8 cellular contexts compared by ENCODE assay signal in the genomic region with DNA sequence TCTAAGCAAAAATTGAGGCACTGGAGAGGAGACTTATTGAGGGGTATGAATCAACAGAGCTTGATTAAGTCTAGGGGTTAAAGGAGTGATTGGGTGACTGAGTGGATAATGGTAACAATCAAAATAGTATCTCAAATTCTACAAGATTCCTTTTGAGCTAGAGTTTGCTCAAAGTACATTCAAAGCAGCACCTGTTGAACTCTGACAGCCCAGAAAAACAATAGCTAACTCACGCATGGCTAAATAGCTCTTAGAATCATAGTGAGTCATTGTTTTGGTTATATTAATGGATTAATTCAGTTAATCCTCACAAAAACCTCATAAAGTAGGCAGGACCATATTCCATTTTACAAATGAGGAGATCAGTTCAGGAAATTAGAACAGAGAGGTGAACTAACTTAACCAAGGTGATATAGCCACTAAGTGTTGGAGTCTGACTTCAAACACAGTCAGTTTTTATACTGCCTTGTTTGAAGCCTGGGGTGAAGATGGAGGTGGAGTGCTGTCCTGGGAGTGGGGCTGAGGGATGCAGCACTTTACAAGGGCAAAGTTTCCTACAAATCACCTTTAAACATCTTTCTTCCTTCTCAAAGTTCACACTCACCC. TPM values are rescaled to one million over a fixed set of nuclear protein-coding genes. Genes with fewer than 3 reads are reported as not detected.
A peak's percentile ranks its signal among the peaks of the same experiment; 100 is the strongest.
DNase-seq lines count a peak whose midpoint lies in the region; ATAC-seq, FAIRE-seq and TF ChIP-seq lines count a peak whose summit lies in the region.

No MANE protein-coding gene starts in this region.

- no peaks in the 10 kb centered on the region for H3K27me3 Mint-ChIP-seq in chondrocyte (ENCODE audit: low read depth)

- no peaks in the 10 kb centered on the region for H3K36me3 ChIP-seq in lower lobe of right lung
- H3K36me3 ChIP-seq in kidney (ENCODE audit: control insufficient read depth in 1 of 2, insufficient read depth in 2 of 2, low read length in 2 of 2), result no peaks in the 10 kb centered on the region
- no peaks in the 10 kb centered on the region for H3K36me3 ChIP-seq in tibial artery

- intact Hi-C loops in lower lobe of right lung (cut with DNase I) (no loop called here), kidney (cut with DNase I) (no loop called here), tibial artery (cut with DNase I; ENCODE audit: low total_unique reads) (no loop called here)

- DNase-seq in NB4 (ENCODE audit: low read depth), result no peak
- DNase-seq in lower lobe of right lung, result no peak
- no peak for DNase-seq in kidney
- no peak for DNase-seq in NCI-H1417 treated with DMSO at 0.1 percent for 48 hours (lab: John Stamatoyannopoulos, UW)
- DNase-seq in tibial artery, result no peak
- DNase-seq in chondrocyte (ENCODE audit: low spot score), result no peak

- TF ChIP-seq CTCF in NB4 (IDR thresholded peaks at IDR 0.05; ENCODE audit: low read depth, low read length) (no peak), lower lobe of right lung (IDR thresholded peaks at IDR 0.05) (no peak), kidney (IDR thresholded peaks at IDR 0.05; ENCODE audit: borderline replicate concordance, extremely low read depth, insufficient read depth) (no peak), tibial artery (IDR thresholded peaks at IDR 0.05) (no peak), chondrocyte (IDR thresholded peaks at IDR 0.05) (no peak)

- H3K4me1 Mint-ChIP-seq in chondrocyte (ENCODE audit: low read depth), result peaks cover 5% of the 10 kb centered on the region

- H3K36me3 Mint-ChIP-seq in chondrocyte (ENCODE audit: low read depth), result no peaks in the 10 kb centered on the region

- no peak overlapping the region for H3K27ac Mint-ChIP-seq in chondrocyte (ENCODE audit: unreplicated experiment)

- ATAC-seq in GM18861 (IDR thresholded peaks at IDR 0.05; ENCODE audit: unreplicated experiment) (peak; percentile 61), HG02588 (IDR thresholded peaks at IDR 0.05; ENCODE audit: unreplicated experiment) (peak; percentile 51), lower lobe of right lung (no peak)

- no peak overlapping the region for H3K9ac ChIP-seq in kidney (ENCODE audit: low read length in 2 of 2)

- H3K4me1 ChIP-seq in lower lobe of right lung (peaks cover 16% of the 10 kb centered on the region), kidney (ENCODE audit: control insufficient read depth in 1 of 2, insufficient read depth in 1 of 2, low read depth in 1 of 2, low read length in 2 of 2) (peaks cover 4 to 8% of the 10 kb centered on the region in 2 donors), tibial artery (no peaks in the 10 kb centered on the region)

- no peak overlapping the region for H3K4me3 Mint-ChIP-seq in chondrocyte (ENCODE audit: unreplicated experiment)

- H3K9me3 Mint-ChIP-seq in chondrocyte (ENCODE audit: low read depth), result no peaks in the 10 kb centered on the region

- H3K4me3 ChIP-seq in NB4 (ENCODE audit: low read depth, low read length) (peak overlapping the region; percentile 38), lower lobe of right lung (no peak overlapping the region), kidney (ENCODE audit: low read length in 2 of 2) (no peak overlapping the region), tibial artery (no peak overlapping the region)

- H3K9me3 ChIP-seq in lower lobe of right lung (no peaks in the 10 kb centered on the region), kidney (ENCODE audit: control insufficient read depth in 1 of 2, low read length in 2 of 2) (no peaks in the 10 kb centered on the region), tibial artery (no peaks in the 10 kb centered on the region)

- FAIRE-seq in kidney (lab: Jason Lieb, UNC), result no peak

- H3K27me3 ChIP-seq in lower lobe of right lung (ENCODE audit: low read depth), result no peaks in the 10 kb centered on the region
- H3K27me3 ChIP-seq in tibial artery, result no peaks in the 10 kb centered on the region

- no peak for TF ChIP-seq POLR2A in NB4 (IDR thresholded peaks at IDR 0.05; ENCODE audit: extremely low read depth, insufficient read length)

- peak overlapping the region; percentile 54 for H3K27ac ChIP-seq in lower lobe of right lung
- no peak overlapping the region for H3K27ac ChIP-seq in kidney (ENCODE audit: low read depth in 2 of 2, low read length in 2 of 2)
- H3K27ac ChIP-seq in tibial artery, result peak overlapping the region in 1 of 2 donors; percentile 6

RNA-seq across cellular contexts. Expression of gene PPM1K, which starts 35.9 kb away (rescaled TPM):
- total RNA-seq in lower lobe of right lung (36.5 TPM), kidney (20.9 TPM), chondrocyte (16.0 to 18.8 TPM (median 17.0 TPM) in 3 replicates)
- 15.4 TPM for polyA plus RNA-seq in kidney (ENCODE audit: insufficient read depth, low read depth, low replicate concordance)

RNA-seq across cellular contexts. Expression of gene HERC6, which starts 58.4 kb away (rescaled TPM):
- 15.8 TPM for total RNA-seq in lower lobe of right lung
- 15.7 TPM for total RNA-seq in kidney
- 7.4 TPM for polyA plus RNA-seq in kidney (ENCODE audit: insufficient read depth, low read depth, low replicate concordance)
- total RNA-seq in chondrocyte, result 0.79 to 1.0 TPM (median 1.0 TPM) in 3 replicates

Comparison
In these comparisons a context has a peak if more than half of its experiments do, and no peak if none do; other contexts are left out.
1. ATAC-seq: peak in GM18861 (single experiment) and HG02588 (single experiment); none in lower lobe of right lung (0 of 2).